In the genomic region with DNA sequence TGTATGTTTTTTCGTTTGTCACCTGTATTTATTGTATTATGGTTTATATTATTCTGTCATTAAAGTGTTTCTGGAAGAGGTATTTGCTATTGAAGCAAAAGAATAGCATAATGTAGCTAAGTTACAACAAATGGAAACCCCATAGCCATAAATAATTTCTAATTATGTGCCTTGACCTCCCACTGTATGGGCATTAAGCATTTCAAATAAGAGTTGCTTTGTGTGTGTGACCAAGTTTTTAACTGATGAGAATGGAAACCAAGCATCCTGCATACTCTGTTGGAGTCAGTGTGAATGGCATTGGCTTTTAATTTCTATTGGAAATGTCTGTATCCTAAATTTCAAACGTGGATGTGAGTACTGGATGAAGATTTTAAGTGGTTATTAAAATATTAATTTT, we compare ENCODE assay signal across 1 cellular context.
TF ChIP-seq lines count a peak whose summit lies in the region.

No MANE protein-coding gene starts in this region.

TF ChIP-seq in GM12878, 131 proteins besides CTCF, POLR2A, EP300 and RAD21 (continued from another document):
- TF ChIP-seq, protein P1, sequence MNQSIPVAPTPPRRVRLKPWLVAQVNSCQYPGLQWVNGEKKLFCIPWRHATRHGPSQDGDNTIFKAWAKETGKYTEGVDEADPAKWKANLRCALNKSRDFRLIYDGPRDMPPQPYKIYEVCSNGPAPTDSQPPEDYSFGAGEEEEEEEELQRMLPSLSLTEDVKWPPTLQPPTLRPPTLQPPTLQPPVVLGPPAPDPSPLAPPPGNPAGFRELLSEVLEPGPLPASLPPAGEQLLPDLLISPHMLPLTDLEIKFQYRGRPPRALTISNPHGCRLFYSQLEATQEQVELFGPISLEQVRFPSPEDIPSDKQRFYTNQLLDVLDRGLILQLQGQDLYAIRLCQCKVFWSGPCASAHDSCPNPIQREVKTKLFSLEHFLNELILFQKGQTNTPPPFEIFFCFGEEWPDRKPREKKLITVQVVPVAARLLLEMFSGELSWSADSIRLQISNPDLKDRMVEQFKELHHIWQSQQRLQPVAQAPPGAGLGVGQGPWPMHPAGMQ (IDR thresholded peaks at IDR 0.05; ENCODE audit: borderline replicate concordance), result no peak
- TF ChIP-seq CEBPB (IDR thresholded peaks at IDR 0.05; ENCODE audit: borderline replicate concordance in 1 of 2, low read depth in 2 of 2, low read length in 2 of 2) (no peak), FOXM1 (IDR thresholded peaks at IDR 0.05; ENCODE audit: low read depth, low read length) (no peak), RBBP5 (conservative IDR thresholded peaks at IDR 0.05) (no peak), RELB (IDR thresholded peaks at IDR 0.05; ENCODE audit: low read depth) (no peak), BCLAF1 (IDR thresholded peaks at IDR 0.05) (no peak), SP1 (IDR thresholded peaks at IDR 0.05; ENCODE audit: low read depth, low read length) (no peak), DPF2 (IDR thresholded peaks at IDR 0.05) (no peak), SMARCA5 (IDR thresholded peaks at IDR 0.05) (no peak), YY1 (IDR thresholded peaks at IDR 0.05; ENCODE audit: low read depth, low read length) (no peak)
- TF ChIP-seq, protein P2, sequence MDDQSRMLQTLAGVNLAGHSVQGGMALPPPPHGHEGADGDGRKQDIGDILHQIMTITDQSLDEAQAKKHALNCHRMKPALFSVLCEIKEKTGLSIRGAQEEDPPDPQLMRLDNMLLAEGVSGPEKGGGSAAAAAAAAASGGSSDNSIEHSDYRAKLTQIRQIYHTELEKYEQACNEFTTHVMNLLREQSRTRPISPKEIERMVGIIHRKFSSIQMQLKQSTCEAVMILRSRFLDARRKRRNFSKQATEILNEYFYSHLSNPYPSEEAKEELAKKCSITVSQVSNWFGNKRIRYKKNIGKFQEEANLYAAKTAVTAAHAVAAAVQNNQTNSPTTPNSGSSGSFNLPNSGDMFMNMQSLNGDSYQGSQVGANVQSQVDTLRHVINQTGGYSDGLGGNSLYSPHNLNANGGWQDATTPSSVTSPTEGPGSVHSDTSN (IDR thresholded peaks at IDR 0.05; ENCODE audit: insufficient replicate concordance, low read depth, low read length), result no peak
